In the genomic region with DNA sequence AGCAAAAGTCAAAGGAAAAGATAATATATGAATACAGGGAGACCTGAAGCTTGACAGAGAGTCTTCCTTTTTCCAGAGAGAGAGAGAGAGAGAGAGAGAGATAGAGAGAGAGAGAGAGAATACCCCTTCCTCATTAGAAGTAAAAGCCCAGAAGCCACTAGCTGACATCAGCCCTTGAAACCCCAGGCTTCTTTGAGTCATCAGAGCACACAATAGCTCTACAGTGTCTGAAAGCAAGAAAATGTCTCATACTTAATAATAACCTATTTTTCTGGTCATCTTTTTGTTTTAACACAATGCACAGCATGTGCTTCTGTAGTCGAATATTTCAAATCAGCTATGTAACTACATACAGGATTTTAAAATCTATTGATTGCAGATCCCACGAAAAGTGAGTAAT, we compare ENCODE assay signal across 21 cellular contexts.
"Had no signal": no experiment of that assay in that cellular context is flagged by ENCODE, and none has a peak within 500 bp of the region (broad histone marks: within the 10 kb centered on the region; RNA-seq: fewer than 3 reads in every experiment).

No MANE protein-coding gene starts in this region.

- H3K27me3 ChIP-seq: ovary, thyroid gland had no signal

- DNase-seq: activated CD4-positive, alpha-beta T cell treated with anti-CD3 and anti-CD28 coated beads, Interleukin-2, amount 10 ng/mL, durations not matched to agents 7 days and 5 days; activated CD4-positive, CD25-positive, alpha-beta regulatory T cell treated with anti-CD3 and anti-CD28 coated beads, Interleukin-2, amount 50 U/mL, for 72 hours; activated CD8-positive, alpha-beta T cell treated with anti-CD3 and anti-CD28 coated beads, Interleukin-2, amount 10 ng/mL, durations not matched to agents 7 days and 5 days; activated gamma-delta T cell; activated naive CD4-positive, alpha-beta T cell treated with anti-CD3 and anti-CD28 coated beads, Interleukin-2, amount 50 U/mL, for 16 hours; activated naive CD8-positive, alpha-beta T cell treated with anti-CD3 and anti-CD28 coated beads, Interleukin-2, amount 50 U/mL, for 24 hours; aorta; cerebellar nuclear complex; cortex of kidney; endodermal cell; kidney; naive thymus-derived CD4-positive, alpha-beta T cell; ovary; stimulated activated CD4-positive, alpha-beta T cell treated with anti-CD3 and anti-CD28 coated beads, Interleukin-4, amount 100 ng/mL, for 24 hours; stimulated activated naive CD8-positive, alpha-beta T cell treated with anti-CD3 and anti-CD28 coated beads, Interleukin-15, Interleukin-2, amounts not matched to agents 100 U/mL and 50 U/mL, for 24 hours; thyroid gland; WERI-Rb-1 had no signal

- H3K4me3 ChIP-seq: lung, ovary, prostate gland, thyroid gland had no signal

- H3K4me1 ChIP-seq: prostate gland, thyroid gland had no signal

- H3K9me3 ChIP-seq: ovary, prostate gland, thyroid gland had no signal

- ATAC-seq: activated CD8-positive, alpha-beta T cell treated with anti-CD3 and anti-CD28 coated beads, Interleukin-2, amount 10 ng/mL, durations not matched to agents 7 days and 5 days; activated naive CD8-positive, alpha-beta T cell treated with anti-CD3 and anti-CD28 coated beads, Interleukin-2, amount 50 U/mL, for 24 hours; left lobe of liver; naive thymus-derived CD4-positive, alpha-beta T cell; stimulated activated naive CD8-positive, alpha-beta T cell treated with anti-CD3 and anti-CD28 coated beads, Interleukin-15, Interleukin-2, amounts not matched to agents 100 U/mL and 50 U/mL, for 24 hours had no signal

- H3K36me3 ChIP-seq: ovary, prostate gland, thyroid gland, WERI-Rb-1 had no signal

- H3K27ac ChIP-seq: epithelial cell of prostate, ovary, prostate gland, thyroid gland, WERI-Rb-1 had no signal
